ENCODE assay signal across 15 cellular contexts in genomic region chr11:17257200-17257599, GRCh38. TPM values are rescaled to one million over a fixed set of nuclear protein-coding genes. Genes with fewer than 3 reads are reported as not detected.
DNase-seq lines count a peak whose midpoint lies in the region; ATAC-seq and TF ChIP-seq lines count a peak whose summit lies in the region.
"Had no signal": no experiment of that assay in that cellular context is flagged by ENCODE, and none has a peak within 500 bp of the region (broad histone marks: within the 10 kb centered on the region; RNA-seq: fewer than 3 reads in every experiment).

No MANE protein-coding gene starts in this region.

- ATAC-seq in mucosa of descending colon (peak; percentile 38), GM21360 (IDR thresholded peaks at IDR 0.05; ENCODE audit: unreplicated experiment) (no peak), GM21529 (IDR thresholded peaks at IDR 0.05; ENCODE audit: unreplicated experiment) (no peak)
- ATAC-seq: GM23338, left lobe of liver had no signal

- no peaks in the 10 kb centered on the region for H3K9me3 ChIP-seq in MG63
- H3K9me3 ChIP-seq in mucosa of descending colon: no peaks in the 10 kb centered on the region
- H3K9me3 ChIP-seq: thyroid gland had no signal

- no peak for TF ChIP-seq CTCF in cardiac fibroblast (IDR thresholded peaks at IDR 0.05; ENCODE audit: low read depth, low read length)
- no peak for TF ChIP-seq CTCF in mucosa of descending colon (IDR thresholded peaks at IDR 0.05)

- peak; percentile 63 for DNase-seq in EL
- DNase-seq in MG63: peak; percentile 47
- DNase-seq in cardiac fibroblast (ENCODE audit: low read depth in 2 of 2): peak; percentile 76 to 89
- no peak for DNase-seq in mucosa of descending colon
- no peak for DNase-seq in NCI-H69 (lab: John Stamatoyannopoulos, UW)
- no peak for DNase-seq in stimulated activated CD4-positive, alpha-beta T cell treated with anti-CD3 and anti-CD28 coated beads, Interleukin-15, amount 100 ng/mL, for 24 hours
- DNase-seq: COR-L47, head of caudate nucleus, nephron progenitor cell, Right ventricle myocardium superior, thyroid gland had no signal

- no peaks in the 10 kb centered on the region for H3K27me3 ChIP-seq in MG63
- H3K27me3 ChIP-seq: thyroid gland had no signal

- H3K36me3 ChIP-seq in MG63 (no peaks in the 10 kb centered on the region), mucosa of descending colon (ENCODE audit: low read depth) (no peaks in the 10 kb centered on the region)
- H3K36me3 ChIP-seq: thyroid gland had no signal

- intact Hi-C loops in mucosa of descending colon (cut with DNase I, micrococcal nuclease): no loop called here

- no peaks in the 10 kb centered on the region for H3K4me1 ChIP-seq in mucosa of descending colon (ENCODE audit: low read depth)
- H3K4me1 ChIP-seq: thyroid gland had no signal

- H3K4me3 ChIP-seq in MG63: no peak overlapping the region
- peak overlapping the region in 1 of 2 donors; percentile 18 for H3K4me3 ChIP-seq in cardiac fibroblast (replicated peaks in 1 of 2; ENCODE audit: low read depth in 2 of 2, low read length in 2 of 2)
- H3K4me3 ChIP-seq in mucosa of descending colon: no peak overlapping the region
- H3K4me3 ChIP-seq: GM23338, thyroid gland had no signal

RNA-seq across cellular contexts. Expression of gene NUCB2, which starts 19.3 kb away (rescaled TPM):
- 24.3 and 117 TPM in 2 replicates for total RNA-seq in MG63 (2014; rRNA removed; shearing (Covaris generic); ENCODE audit: low replicate concordance)
- 10 to 100 TPM; 22.4 to 75.4 (median 49.9) TPM for total RNA-seq in mucosa of descending colon

RNA-seq across cellular contexts. Expression of gene PIK3C2A, which starts 49.4 kb away (rescaled TPM):
- total RNA-seq in MG63 (2014; rRNA removed; shearing (Covaris generic); ENCODE audit: low replicate concordance): 12.8 and 21.7 TPM in 2 replicates
- 10 to 100 TPM; 48.5 to 75.7 (median 49.3) TPM for total RNA-seq in mucosa of descending colon

Comparison
In these comparisons a context has a peak if more than half of its experiments do, and no peak if none do; other contexts are left out.
1. DNase-seq: peak in EL (single experiment), MG63 (single experiment) and cardiac fibroblast (2 of 2); none in mucosa of descending colon (0 of 3), NCI-H69 (single experiment) and stimulated activated CD4-positive, alpha-beta T cell treated with anti-CD3 and anti-CD28 coated beads, Interleukin-15, amount 100 ng/mL, for 24 hours (single experiment).